8 cellular contexts compared by ENCODE assay signal in genomic region chr1:1891349-1892078, GRCh38. TPM values are rescaled to one million over a fixed set of nuclear protein-coding genes. Genes with fewer than 3 reads are reported as not detected.
DNase-seq lines count a peak whose midpoint lies in the region; ATAC-seq and TF ChIP-seq lines count a peak whose summit lies in the region.

No MANE protein-coding gene starts in this region.

- peak; percentile 76 for DNase-seq in EL
- DNase-seq in HFFc6: peak; percentile 18
- peak; percentile 53 for DNase-seq in NCI-H226
- DNase-seq in activated CD4-positive, alpha-beta T cell treated with anti-CD3 and anti-CD28 coated beads, Interleukin-2, amount 10 ng/mL, durations not matched to agents 7 days and 5 days: peak; percentile 46
- peak in 2 of 3 experiments; percentile 37 to 49 for DNase-seq in effector memory CD8-positive, alpha-beta T cell
- peak; percentile 94 for DNase-seq in mesenteric fat pad (ENCODE audit: low spot score)
- peak; percentile 58 to 60 for DNase-seq in stimulated activated CD8-positive, alpha-beta memory T cell treated with anti-CD3 and anti-CD28 coated beads, Interleukin-15, amount 100 ng/mL, for 48 hours (ENCODE audit: low read depth in 2 of 2)

- H3K36me3 Mint-ChIP-seq in HFFc6 (ENCODE audit: low read depth): peaks cover 19% of the 10 kb centered on the region
- H3K36me3 Mint-ChIP-seq in activated CD4-positive, alpha-beta T cell treated with anti-CD3 and anti-CD28 coated beads, Interleukin-2, amount 10 ng/mL, durations not matched to agents 7 days and 5 days (ENCODE audit: low read depth): peaks cover 19% of the 10 kb centered on the region
- peaks cover 40% of the 10 kb centered on the region for H3K36me3 Mint-ChIP-seq in effector memory CD8-positive, alpha-beta T cell (ENCODE audit: insufficient read depth)

- H3K27ac Mint-ChIP-seq in HFFc6: peak overlapping the region; percentile 67
- peak overlapping the region; percentile 83 for H3K27ac Mint-ChIP-seq in activated CD4-positive, alpha-beta T cell treated with anti-CD3 and anti-CD28 coated beads, Interleukin-2, amount 10 ng/mL, durations not matched to agents 7 days and 5 days
- peak overlapping the region; percentile 91 to 95 for H3K27ac Mint-ChIP-seq in effector memory CD8-positive, alpha-beta T cell

- CTCF ChIA-PET in activated CD4-positive, alpha-beta T cell treated with anti-CD3 and anti-CD28 coated beads, Interleukin-2, amount 10 ng/mL, durations not matched to agents 7 days and 5 days (lab: Charles Lee): interaction anchor here (1.1 to 1.9 kb wide), 2 partner anchors 10 to 14 kb away, joined by 4 to 8 read pairs; no protein-coding TSS in a partner anchor

- POLR2A ChIA-PET in activated CD4-positive, alpha-beta T cell treated with anti-CD3 and anti-CD28 coated beads, Interleukin-2, amount 10 ng/mL, durations not matched to agents 7 days and 5 days (lab: Charles Lee): no interaction called here

- ATAC-seq in effector memory CD8-positive, alpha-beta T cell (replicated peaks): peak; percentile 52
- ATAC-seq in HG03175 (IDR thresholded peaks at IDR 0.05; ENCODE audit: unreplicated experiment): no peak

- H3K4me1 Mint-ChIP-seq in HFFc6 (ENCODE audit: low read depth): peaks cover 42% of the 10 kb centered on the region
- peaks cover 48% of the 10 kb centered on the region for H3K4me1 Mint-ChIP-seq in activated CD4-positive, alpha-beta T cell treated with anti-CD3 and anti-CD28 coated beads, Interleukin-2, amount 10 ng/mL, durations not matched to agents 7 days and 5 days
- H3K4me1 Mint-ChIP-seq in effector memory CD8-positive, alpha-beta T cell (ENCODE audit: low read depth in 2 of 2): peaks cover 40 to 51% of the 10 kb centered on the region in 2 donors

- no peak for TF ChIP-seq CTCF in HFFc6 (IDR thresholded peaks at IDR 0.05)

- no peaks in the 10 kb centered on the region for H3K9me3 Mint-ChIP-seq in HFFc6
- no peaks in the 10 kb centered on the region for H3K9me3 Mint-ChIP-seq in activated CD4-positive, alpha-beta T cell treated with anti-CD3 and anti-CD28 coated beads, Interleukin-2, amount 10 ng/mL, durations not matched to agents 7 days and 5 days
- no peaks in the 10 kb centered on the region for H3K9me3 Mint-ChIP-seq in effector memory CD8-positive, alpha-beta T cell

- H3K4me3 Mint-ChIP-seq in HFFc6: peak overlapping the region; percentile 89
- H3K4me3 Mint-ChIP-seq in activated CD4-positive, alpha-beta T cell treated with anti-CD3 and anti-CD28 coated beads, Interleukin-2, amount 10 ng/mL, durations not matched to agents 7 days and 5 days: peak overlapping the region; percentile 80
- peak overlapping the region; percentile 87 to 92 for H3K4me3 Mint-ChIP-seq in effector memory CD8-positive, alpha-beta T cell

- H3K27me3 Mint-ChIP-seq in HFFc6 (ENCODE audit: insufficient read depth): peaks cover 10% of the 10 kb centered on the region
- no peaks in the 10 kb centered on the region for H3K27me3 Mint-ChIP-seq in activated CD4-positive, alpha-beta T cell treated with anti-CD3 and anti-CD28 coated beads, Interleukin-2, amount 10 ng/mL, durations not matched to agents 7 days and 5 days
- peaks cover 9 to 20% of the 10 kb centered on the region in 2 donors for H3K27me3 Mint-ChIP-seq in effector memory CD8-positive, alpha-beta T cell

RNA-seq across cellular contexts. Expression of gene GNB1, which starts 0.6 kb away (rescaled TPM):
- 100 to 1,000 TPM; 502 to 618 (median 574) TPM for total RNA-seq in HFFc6 (2021; fragmentation: NEBNext Ultra II Directional; extraction: Animal tissue kit (Norgen Biotek cat#: 25700))
- total RNA-seq in activated CD4-positive, alpha-beta T cell treated with anti-CD3 and anti-CD28 coated beads, Interleukin-2, amount 10 ng/mL, durations not matched to agents 7 days and 5 days: 100 to 1,000 TPM; 368 to 454 TPM
- 318 TPM for total RNA-seq in mesenteric fat pad

RNA-seq across cellular contexts. Expression of gene CALML6, which starts 23.5 kb away (rescaled TPM):
- total RNA-seq in HFFc6 (2021; fragmentation: NEBNext Ultra II Directional; extraction: Animal tissue kit (Norgen Biotek cat#: 25700)): under 1 TPM in 5 of 6 experiments, not detected in 1; 0.11 to 0.95 (median 0.48) TPM
- under 1 TPM; 0.27 to 0.47 TPM for total RNA-seq in activated CD4-positive, alpha-beta T cell treated with anti-CD3 and anti-CD28 coated beads, Interleukin-2, amount 10 ng/mL, durations not matched to agents 7 days and 5 days
- total RNA-seq in mesenteric fat pad: 0.26 TPM

RNA-seq across cellular contexts. Expression of gene TMEM52, which starts 27.6 kb away (rescaled TPM):
- under 1 TPM in 3 of 6 experiments, not detected in 3; 0.21 to 0.38 (median 0.25) TPM for total RNA-seq in HFFc6 (2021; fragmentation: NEBNext Ultra II Directional; extraction: Animal tissue kit (Norgen Biotek cat#: 25700))
- total RNA-seq in activated CD4-positive, alpha-beta T cell treated with anti-CD3 and anti-CD28 coated beads, Interleukin-2, amount 10 ng/mL, durations not matched to agents 7 days and 5 days: not detected
- 1.5 TPM for total RNA-seq in mesenteric fat pad

Comparison
In these comparisons a context has a peak if more than half of its experiments do, and no peak if none do; other contexts are left out.
1. DNase-seq: peak in every context shown above with its lines; median percentile 94 in mesenteric fat pad; 76 in EL; 59 in stimulated activated CD8-positive, alpha-beta memory T cell treated with anti-CD3 and anti-CD28 coated beads, Interleukin-15, amount 100 ng/mL, for 48 hours; 53 in NCI-H226; 46 in activated CD4-positive, alpha-beta T cell treated with anti-CD3 and anti-CD28 coated beads, Interleukin-2, amount 10 ng/mL, durations not matched to agents 7 days and 5 days; 43 in effector memory CD8-positive, alpha-beta T cell; 18 in HFFc6.